8 cellular contexts compared by ENCODE assay signal in genomic region chr10:18658992-18659783, GRCh38. TPM values are rescaled to one million over a fixed set of nuclear protein-coding genes. Genes with fewer than 3 reads are reported as not detected.
DNase-seq lines count a peak whose midpoint lies in the region; ATAC-seq, FAIRE-seq and TF ChIP-seq lines count a peak whose summit lies in the region.

Gene ARL5B (plus strand): TSS chr10:18659431. CDS start chr10:18659638, 207 bp downstream.

- H3K36me3 ChIP-seq in ACC112 (ENCODE audit: insufficient read depth, low read length) (peaks cover 3% of the 10 kb centered on the region; the same call in 1 of the 2 replicates), WERI-Rb-1 (no peaks in the 10 kb centered on the region), bronchial epithelial cell (ENCODE audit: control insufficient read depth, insufficient read depth, low read length) (no peaks in the 10 kb centered on the region), small intestine (ENCODE audit: control insufficient read depth in 2 of 2, insufficient read depth in 2 of 2, low read length in 2 of 2) (no peaks in the 10 kb centered on the region)

- 0 to 1% (median 1%) methylated on average over 63 to 73 of the region's 73 CpGs for WGBS in small intestine, 3 donors

- TF ChIP-seq CTCF in WERI-Rb-1 (IDR thresholded peaks at IDR 0.05; ENCODE audit: low read depth, low read length) (no peak), bronchial epithelial cell (IDR thresholded peaks at IDR 0.05; ENCODE audit: insufficient read depth, low read length, severe bottlenecking) (no peak)

- H3K4me3 ChIP-seq in ACC112 (ENCODE audit: low read depth, low read length) = peak within 1 kb of the TSS; percentile 90
- peak within 1 kb of the TSS; percentile 92 for H3K4me3 ChIP-seq in WERI-Rb-1 (ENCODE audit: low read depth, low read length)
- H3K4me3 ChIP-seq in bronchial epithelial cell (ENCODE audit: low read depth, low read length) = peak within 1 kb of the TSS; percentile 72
- peak within 1 kb of the TSS; percentile 74 to 82 for H3K4me3 ChIP-seq in small intestine (ENCODE audit: low read depth in 1 of 2, low read length in 2 of 2)

- H3K27ac ChIP-seq in ACC112 (ENCODE audit: low read depth, low read length) (peak within 1 kb of the TSS; percentile 96), WERI-Rb-1 (peak within 1 kb of the TSS; percentile 97), small intestine (ENCODE audit: low read depth in 1 of 2, low read length in 1 of 2) (peak within 1 kb of the TSS; percentile 92 to 96)

- no peaks in the 10 kb centered on the region for H3K27me3 ChIP-seq in ACC112 (ENCODE audit: insufficient read depth, low read length)
- no peaks in the 10 kb centered on the region for H3K27me3 ChIP-seq in WERI-Rb-1 (ENCODE audit: insufficient read depth, low read depth, severe bottlenecking)
- no peaks in the 10 kb centered on the region for H3K27me3 ChIP-seq in bronchial epithelial cell (ENCODE audit: control insufficient read depth, insufficient read depth, low read length)
- no peaks in the 10 kb centered on the region for H3K27me3 ChIP-seq in small intestine (ENCODE audit: control insufficient read depth in 2 of 2, insufficient read depth in 2 of 2, low read length in 2 of 2)

- H2AFZ ChIP-seq in ACC112 (ENCODE audit: low read length, unreplicated experiment) = peak within 1 kb of the TSS; percentile 45

- peaks cover 57% of the 10 kb centered on the region for H3K79me2 ChIP-seq in ACC112 (ENCODE audit: control insufficient read depth, insufficient read depth, low read length, unreplicated experiment)

- H3K9me3 ChIP-seq in WERI-Rb-1 (ENCODE audit: severe bottlenecking) (no peaks in the 10 kb centered on the region), small intestine (ENCODE audit: control insufficient read depth, low read depth) (no peaks in the 10 kb centered on the region)

- peak; percentile 80 for DNase-seq in NCI-H2196 (lab: John Stamatoyannopoulos, UW; ENCODE audit: unreplicated experiment)
- DNase-seq in WERI-Rb-1 = peak; percentile 94
- peak; percentile 94 for DNase-seq in bronchial epithelial cell (ENCODE audit: low read depth)
- peak; percentile 95 for DNase-seq in iPS-NIHi11 (ENCODE audit: low spot score)
- DNase-seq in small intestine = peak; percentile 97

- FAIRE-seq in bronchial epithelial cell (lab: Jason Lieb, UNC) = peak; percentile 32
- FAIRE-seq in small intestine (lab: Jason Lieb, UNC) = no peak

- H3K4me1 ChIP-seq in ACC112 (ENCODE audit: control insufficient read depth, insufficient read depth, low read length, unreplicated experiment) = peaks cover 18% of the 10 kb centered on the region
- peaks cover 0 to 11% of the 10 kb centered on the region in 2 donors for H3K4me1 ChIP-seq in small intestine (ENCODE audit: control insufficient read depth in 2 of 2, insufficient read depth in 1 of 2, low read depth in 1 of 2, low read length in 1 of 2)

- peak; percentile 85 for ATAC-seq in GM18868 (IDR thresholded peaks at IDR 0.05; ENCODE audit: unreplicated experiment)
- ATAC-seq in HG03108 (IDR thresholded peaks at IDR 0.05; ENCODE audit: unreplicated experiment) = peak; percentile 71

RNA-seq across cellular contexts. Expression of gene ARL5B, which starts in this region (rescaled TPM):
- 16.1 and 18.1 TPM in 2 replicates for total RNA-seq in bronchial epithelial cell
- polyA plus RNA-seq in small intestine = 1 to 10 TPM; 5.9 to 7.4 (median 6.7) TPM

Comparison
In these comparisons a context has a peak if more than half of its experiments do, and no peak if none do; other contexts are left out.
1. Peak in every context shown above with its lines: DNase-seq, ATAC-seq, H3K4me3 ChIP-seq and H3K27ac ChIP-seq.